1 cellular context compared by ENCODE assay signal in genomic region chr17:72666519-72666874, GRCh38.
TF ChIP-seq lines count a peak whose summit lies in the region.

No MANE protein-coding gene starts in this region.

TF ChIP-seq in HepG2, 621 proteins besides CTCF, POLR2A, EP300 and RAD21 (continued from another document and continues in another):
- TF ChIP-seq, protein P1, sequence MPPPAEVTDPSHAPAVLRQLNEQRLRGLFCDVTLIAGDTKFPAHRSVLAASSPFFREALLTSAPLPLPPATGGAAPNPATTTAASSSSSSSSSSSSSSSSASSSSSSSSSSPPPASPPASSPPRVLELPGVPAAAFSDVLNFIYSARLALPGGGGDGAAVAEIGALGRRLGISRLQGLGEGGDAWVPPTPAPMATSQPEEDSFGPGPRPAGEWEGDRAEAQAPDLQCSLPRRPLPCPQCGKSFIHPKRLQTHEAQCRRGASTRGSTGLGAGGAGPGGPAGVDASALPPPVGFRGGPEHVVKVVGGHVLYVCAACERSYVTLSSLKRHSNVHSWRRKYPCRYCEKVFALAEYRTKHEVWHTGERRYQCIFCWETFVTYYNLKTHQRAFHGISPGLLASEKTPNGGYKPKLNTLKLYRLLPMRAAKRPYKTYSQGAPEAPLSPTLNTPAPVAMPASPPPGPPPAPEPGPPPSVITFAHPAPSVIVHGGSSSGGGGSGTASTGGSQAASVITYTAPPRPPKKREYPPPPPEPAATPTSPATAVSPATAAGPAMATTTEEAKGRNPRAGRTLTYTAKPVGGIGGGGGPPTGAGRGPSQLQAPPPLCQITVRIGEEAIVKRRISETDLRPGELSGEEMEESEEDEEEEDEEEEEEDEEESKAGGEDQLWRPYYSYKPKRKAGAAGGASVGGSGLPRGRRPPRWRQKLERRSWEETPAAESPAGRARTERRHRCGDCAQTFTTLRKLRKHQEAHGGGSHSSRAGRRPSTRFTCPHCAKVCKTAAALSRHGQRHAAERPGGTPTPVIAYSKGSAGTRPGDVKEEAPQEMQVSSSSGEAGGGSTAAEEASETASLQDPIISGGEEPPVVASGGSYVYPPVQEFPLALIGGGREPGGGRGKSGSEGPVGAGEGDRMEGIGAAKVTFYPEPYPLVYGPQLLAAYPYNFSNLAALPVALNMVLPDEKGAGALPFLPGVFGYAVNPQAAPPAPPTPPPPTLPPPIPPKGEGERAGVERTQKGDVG (CRISPR knock-in tag; IDR thresholded peaks at IDR 0.05; ENCODE audit: borderline replicate concordance) = no peak
- no peak for TF ChIP-seq RFX3 (CRISPR knock-in tag; IDR thresholded peaks at IDR 0.05)
- peak; percentile 55; the same call in 1 of the 2 replicates for TF ChIP-seq MAX (IDR thresholded peaks at IDR 0.05)
- no peak for TF ChIP-seq ZNF326 (CRISPR knock-in tag; IDR thresholded peaks at IDR 0.05; ENCODE audit: borderline replicate concordance)
- no peak for TF ChIP-seq NFE2L1 (CRISPR knock-in tag; IDR thresholded peaks at IDR 0.05; ENCODE audit: borderline replicate concordance)
- peak; percentile 65 for TF ChIP-seq ARID5B (CRISPR knock-in tag; IDR thresholded peaks at IDR 0.05)
- no peak for TF ChIP-seq SNAI1 (CRISPR knock-in tag; IDR thresholded peaks at IDR 0.05; ENCODE audit: borderline replicate concordance)
- TF ChIP-seq NR1H2 (CRISPR knock-in tag; IDR thresholded peaks at IDR 0.05; ENCODE audit: borderline replicate concordance, low read depth) = no peak
- TF ChIP-seq WIZ (CRISPR knock-in tag; IDR thresholded peaks at IDR 0.05) = no peak
- peak; percentile 31 for TF ChIP-seq SKI (IDR thresholded peaks at IDR 0.05; ENCODE audit: partially characterized antibody)
- no peak for TF ChIP-seq PRMT3 (CRISPR knock-in tag; IDR thresholded peaks at IDR 0.05; ENCODE audit: borderline replicate concordance, low read depth)
- no peak for TF ChIP-seq ZMYM2 (CRISPR knock-in tag; IDR thresholded peaks at IDR 0.05)
- no peak for TF ChIP-seq HNRNPK (IDR thresholded peaks at IDR 0.05; ENCODE audit: low read depth, low read length, poor library complexity, severe bottlenecking)
- no peak for TF ChIP-seq ZNF17 (CRISPR knock-in tag; IDR thresholded peaks at IDR 0.05)
- TF ChIP-seq ZNF574 (CRISPR knock-in tag; IDR thresholded peaks at IDR 0.05) = no peak
- TF ChIP-seq ZNF558 (CRISPR knock-in tag; IDR thresholded peaks at IDR 0.05; ENCODE audit: borderline replicate concordance) = no peak
- no peak for TF ChIP-seq MNT (IDR thresholded peaks at IDR 0.05)
- no peak for TF ChIP-seq ZNF337 (CRISPR knock-in tag; IDR thresholded peaks at IDR 0.05; ENCODE audit: borderline replicate concordance, low read depth)
- TF ChIP-seq ZNF331 (CRISPR knock-in tag; IDR thresholded peaks at IDR 0.05) = no peak
- no peak for TF ChIP-seq NBN (conservative IDR thresholded peaks at IDR 0.05)
- TF ChIP-seq U2AF2 (IDR thresholded peaks at IDR 0.05; ENCODE audit: low read depth, low read length) = no peak
- no peak for TF ChIP-seq IRF9 (CRISPR knock-in tag; IDR thresholded peaks at IDR 0.05; ENCODE audit: borderline replicate concordance)
- TF ChIP-seq SMAD3 (CRISPR knock-in tag; IDR thresholded peaks at IDR 0.05) = no peak
- TF ChIP-seq ZNF142 (CRISPR knock-in tag; IDR thresholded peaks at IDR 0.05) = no peak
- no peak for TF ChIP-seq IRX3 (CRISPR knock-in tag; IDR thresholded peaks at IDR 0.05; ENCODE audit: borderline replicate concordance, low read depth)
- no peak for TF ChIP-seq ZNF235 (CRISPR knock-in tag; IDR thresholded peaks at IDR 0.05; ENCODE audit: borderline replicate concordance)
- no peak for TF ChIP-seq ZNF616 (CRISPR knock-in tag; IDR thresholded peaks at IDR 0.05; ENCODE audit: low read depth)
- TF ChIP-seq, protein P2, sequence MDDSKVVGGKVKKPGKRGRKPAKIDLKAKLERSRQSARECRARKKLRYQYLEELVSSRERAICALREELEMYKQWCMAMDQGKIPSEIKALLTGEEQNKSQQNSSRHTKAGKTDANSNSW (CRISPR knock-in tag; IDR thresholded peaks at IDR 0.05; ENCODE audit: borderline replicate concordance) = no peak
- TF ChIP-seq, protein P3, sequence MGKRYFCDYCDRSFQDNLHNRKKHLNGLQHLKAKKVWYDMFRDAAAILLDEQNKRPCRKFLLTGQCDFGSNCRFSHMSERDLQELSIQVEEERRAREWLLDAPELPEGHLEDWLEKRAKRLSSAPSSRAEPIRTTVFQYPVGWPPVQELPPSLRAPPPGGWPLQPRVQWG (CRISPR knock-in tag; IDR thresholded peaks at IDR 0.05; ENCODE audit: borderline replicate concordance, low read depth) = no peak
- TF ChIP-seq TCF7L2 (IDR thresholded peaks at IDR 0.05; ENCODE audit: low read depth, low read length) = no peak
- no peak for TF ChIP-seq NAIF1 (CRISPR knock-in tag; IDR thresholded peaks at IDR 0.05; ENCODE audit: borderline replicate concordance)
- no peak for TF ChIP-seq ZNF446 (CRISPR knock-in tag; IDR thresholded peaks at IDR 0.05)
- no peak for TF ChIP-seq ZNF619 (CRISPR knock-in tag; IDR thresholded peaks at IDR 0.05)
- TF ChIP-seq THAP11 (CRISPR knock-in tag; IDR thresholded peaks at IDR 0.05) = no peak
- no peak for TF ChIP-seq ZNF883 (CRISPR knock-in tag; IDR thresholded peaks at IDR 0.05; ENCODE audit: not compliant biosample characterization)
- TF ChIP-seq ZFP37 (CRISPR knock-in tag; IDR thresholded peaks at IDR 0.05; ENCODE audit: borderline replicate concordance) = no peak
- no peak for TF ChIP-seq LRRFIP1 (CRISPR knock-in tag; conservative IDR thresholded peaks at IDR 0.05)
- TF ChIP-seq MIER3 (CRISPR knock-in tag; IDR thresholded peaks at IDR 0.05; ENCODE audit: borderline replicate concordance) = no peak
- TF ChIP-seq ZNF644 (CRISPR knock-in tag; IDR thresholded peaks at IDR 0.05; ENCODE audit: low read depth) = no peak
